Comparison of ENCODE assay signal across 1 cellular context in genomic region chr6:130936933-130937332, GRCh38.
TF ChIP-seq lines count a peak whose summit lies in the region.

No MANE protein-coding gene starts in this region.

TF ChIP-seq in HepG2, 621 proteins besides CTCF, POLR2A, EP300 and RAD21 (continued from another document and continues in another):
- no peak for TF ChIP-seq ZBTB34 (CRISPR knock-in tag; IDR thresholded peaks at IDR 0.05)
- TF ChIP-seq ERF (CRISPR knock-in tag; IDR thresholded peaks at IDR 0.05): no peak
- peak; percentile 35; the same call in 1 of the 2 replicates for TF ChIP-seq MIXL1 (CRISPR knock-in tag; IDR thresholded peaks at IDR 0.05)
- TF ChIP-seq RFX3 (CRISPR knock-in tag; IDR thresholded peaks at IDR 0.05): no peak
- TF ChIP-seq ZNF567 (CRISPR knock-in tag; IDR thresholded peaks at IDR 0.05; ENCODE audit: borderline replicate concordance): no peak
- no peak for TF ChIP-seq ZNF329 (CRISPR knock-in tag; IDR thresholded peaks at IDR 0.05; ENCODE audit: low read depth)
- TF ChIP-seq SNRNP70 (IDR thresholded peaks at IDR 0.05; ENCODE audit: low read depth, low read length): no peak
- TF ChIP-seq ZMYM4 (CRISPR knock-in tag; IDR thresholded peaks at IDR 0.05): peak; percentile 48; the same call in 1 of the 2 replicates
- 0 out of 2 replicates have a peak, but pooled peaks have one; percentile 28 for TF ChIP-seq ARID5B (CRISPR knock-in tag; IDR thresholded peaks at IDR 0.05)
- TF ChIP-seq NFE2L1 (CRISPR knock-in tag; IDR thresholded peaks at IDR 0.05; ENCODE audit: borderline replicate concordance): no peak
- TF ChIP-seq ELK4 (CRISPR knock-in tag; IDR thresholded peaks at IDR 0.05; ENCODE audit: borderline replicate concordance): no peak
- TF ChIP-seq GATAD1 (CRISPR knock-in tag; IDR thresholded peaks at IDR 0.05): no peak
- TF ChIP-seq ZNF747 (CRISPR knock-in tag; IDR thresholded peaks at IDR 0.05; ENCODE audit: borderline replicate concordance): no peak
- TF ChIP-seq POGK (CRISPR knock-in tag; conservative IDR thresholded peaks at IDR 0.05): 0 out of 2 replicates have a peak, but pooled peaks have one; percentile 20
- no peak for TF ChIP-seq PHB2 (IDR thresholded peaks at IDR 0.05; ENCODE audit: partially characterized antibody)
- TF ChIP-seq FOXK1 (CRISPR knock-in tag; IDR thresholded peaks at IDR 0.05; ENCODE audit: borderline replicate concordance, low read depth): no peak
- TF ChIP-seq ZNF782 (CRISPR knock-in tag; IDR thresholded peaks at IDR 0.05; ENCODE audit: borderline replicate concordance): no peak
- TF ChIP-seq TAF1 (CRISPR knock-in tag; IDR thresholded peaks at IDR 0.05): no peak
- peak; percentile 46; the same call in 1 of the 2 replicates for TF ChIP-seq RARA (CRISPR knock-in tag; IDR thresholded peaks at IDR 0.05)
- TF ChIP-seq ZNF784 (CRISPR knock-in tag; IDR thresholded peaks at IDR 0.05; ENCODE audit: borderline replicate concordance): 0 out of 2 replicates have a peak, but pooled peaks have one; percentile 47
- TF ChIP-seq GLI4 (CRISPR knock-in tag; IDR thresholded peaks at IDR 0.05; ENCODE audit: borderline replicate concordance): no peak
- TF ChIP-seq ZNF737 (CRISPR knock-in tag; IDR thresholded peaks at IDR 0.05; ENCODE audit: borderline replicate concordance): no peak
- peak; percentile 46; the same call in 1 of the 2 replicates for TF ChIP-seq ZBTB21 (CRISPR knock-in tag; IDR thresholded peaks at IDR 0.05)
- TF ChIP-seq POGZ (CRISPR knock-in tag; IDR thresholded peaks at IDR 0.05): peak; percentile 24; the same call in 1 of the 2 replicates
- TF ChIP-seq DDIT3 (CRISPR knock-in tag; IDR thresholded peaks at IDR 0.05): no peak
- no peak for TF ChIP-seq ZNF850 (CRISPR knock-in tag; conservative IDR thresholded peaks at IDR 0.05)
- 0 out of 2 replicates have a peak, but pooled peaks have one; percentile 40 for TF ChIP-seq HNF4G (IDR thresholded peaks at IDR 0.05; ENCODE audit: borderline replicate concordance, low read depth, low read length)
- no peak for TF ChIP-seq HNF4G (CRISPR knock-in tag; IDR thresholded peaks at IDR 0.05; ENCODE audit: borderline replicate concordance, low read depth)
- no peak for TF ChIP-seq HES4 (CRISPR knock-in tag; IDR thresholded peaks at IDR 0.05; ENCODE audit: borderline replicate concordance)
- no peak for TF ChIP-seq FOXJ3 (CRISPR knock-in tag; IDR thresholded peaks at IDR 0.05; ENCODE audit: borderline replicate concordance)
- no peak for TF ChIP-seq MBNL3 (CRISPR knock-in tag; conservative IDR thresholded peaks at IDR 0.05)
- TF ChIP-seq HMGXB3 (CRISPR knock-in tag; IDR thresholded peaks at IDR 0.05; ENCODE audit: borderline replicate concordance): no peak
- no peak for TF ChIP-seq ZFP41 (CRISPR knock-in tag; IDR thresholded peaks at IDR 0.05; ENCODE audit: borderline replicate concordance)
- no peak for TF ChIP-seq MED8 (CRISPR knock-in tag; IDR thresholded peaks at IDR 0.05; ENCODE audit: insufficient replicate concordance)
- TF ChIP-seq NR3C1 (CRISPR knock-in tag; IDR thresholded peaks at IDR 0.05): no peak
- 0 out of 2 replicates have a peak, but pooled peaks have one; percentile 15 for TF ChIP-seq CREM (IDR thresholded peaks at IDR 0.05)
- TF ChIP-seq CREM (CRISPR knock-in tag; IDR thresholded peaks at IDR 0.05): no peak
- TF ChIP-seq DRAP1 (CRISPR knock-in tag; IDR thresholded peaks at IDR 0.05): no peak
- TF ChIP-seq RBAK (CRISPR knock-in tag; IDR thresholded peaks at IDR 0.05): peak; percentile 98
- no peak for TF ChIP-seq PATZ1 (CRISPR knock-in tag; IDR thresholded peaks at IDR 0.05)
- no peak for TF ChIP-seq ZSCAN30 (CRISPR knock-in tag; IDR thresholded peaks at IDR 0.05)
- 0 out of 2 replicates have a peak, but pooled peaks have one; percentile 30 for TF ChIP-seq NR2C2 (CRISPR knock-in tag; IDR thresholded peaks at IDR 0.05; ENCODE audit: borderline replicate concordance)
- TF ChIP-seq ZNF746 (CRISPR knock-in tag; IDR thresholded peaks at IDR 0.05): no peak
- TF ChIP-seq ZNF124 (CRISPR knock-in tag; IDR thresholded peaks at IDR 0.05): no peak
- TF ChIP-seq ZNF326 (CRISPR knock-in tag; IDR thresholded peaks at IDR 0.05; ENCODE audit: borderline replicate concordance): no peak
- TF ChIP-seq ZNF234 (CRISPR knock-in tag; conservative IDR thresholded peaks at IDR 0.05): no peak
